In genomic region chr9:75170898-75171360, GRCh38 we compare ENCODE assay signal across 16 cellular contexts.
A peak's percentile ranks its signal among the peaks of the same experiment; 100 is the strongest.
DNase-seq lines count a peak whose midpoint lies in the region; ATAC-seq and TF ChIP-seq lines count a peak whose summit lies in the region.
"Had no signal": no experiment of that assay in that cellular context is flagged by ENCODE, and none has a peak within 500 bp of the region (broad histone marks: within the 10 kb centered on the region; RNA-seq: fewer than 3 reads in every experiment).

No MANE protein-coding gene starts in this region.

- H2AFZ ChIP-seq in MM.1S (ENCODE audit: low read length) = no peak overlapping the region

- no peaks in the 10 kb centered on the region for H4K20me1 ChIP-seq in MM.1S (ENCODE audit: insufficient read depth, low read length)

- TF ChIP-seq CTCF in MM.1S (IDR thresholded peaks at IDR 0.05; ENCODE audit: low read length) (no peak), stomach (IDR thresholded peaks at IDR 0.05) (no peak)

- intact Hi-C loops in stomach (cut with DNase I; ENCODE audit: low total_unique reads) = no loop called here

- H3K27me3 ChIP-seq in MM.1S (replicated peaks; ENCODE audit: insufficient read depth, low read length) = no peaks in the 10 kb centered on the region
- no peaks in the 10 kb centered on the region for H3K27me3 ChIP-seq in adipocyte (replicated peaks; ENCODE audit: control insufficient read depth, insufficient read depth, low read length)
- H3K27me3 ChIP-seq in stomach = no peaks in the 10 kb centered on the region

- TF ChIP-seq POLR2A in stomach (IDR thresholded peaks at IDR 0.05) = no peak

- peaks cover 25% of the 10 kb centered on the region for H3F3A ChIP-seq in MM.1S (ENCODE audit: insufficient read depth, low read length)

- no peaks in the 10 kb centered on the region for H3K36me3 ChIP-seq in MM.1S (replicated peaks; ENCODE audit: insufficient read depth, low read length)
- H3K36me3 ChIP-seq in adipocyte (ENCODE audit: control insufficient read depth, insufficient read depth, low read length, severe bottlenecking) = peaks cover 43% of the 10 kb centered on the region
- peaks cover 0 to 36% (median 25%) of the 10 kb centered on the region in 4 donors for H3K36me3 ChIP-seq in stomach

- peak; percentile 83 for DNase-seq in ELF-1 (ENCODE audit: low read depth, low spot score)
- peak; percentile 82 for DNase-seq in MM.1S
- peak; percentile 7 for DNase-seq in adipocyte (ENCODE audit: low read depth)
- DNase-seq in iris pigment epithelial cell (ENCODE audit: low read depth) = peak; percentile 90
- DNase-seq in stomach = no peak
- DNase-seq: DMS 273 treated with DMSO at 0.1 percent for 48 hours, left ventricle myocardium superior, NCI-H1048, NCI-H2081 treated with DMSO at 0.1 percent for 48 hours, NCI-H69 had no signal

- ATAC-seq in HG03354 (IDR thresholded peaks at IDR 0.05; ENCODE audit: poor library complexity, severe bottlenecking, unreplicated experiment) (no peak), GM21423 (IDR thresholded peaks at IDR 0.05; ENCODE audit: unreplicated experiment) (no peak), HG03457 (IDR thresholded peaks at IDR 0.05; ENCODE audit: unreplicated experiment) (no peak)
- ATAC-seq: HCT116; left ventricle myocardium superior; stimulated activated effector memory CD8-positive, alpha-beta T cell treated with anti-CD3 and anti-CD28 coated beads, Interleukin-12 subunit alpha, Interleukin-12 subunit beta, amount 100 ng/mL, for 72 hours; WTC11 had no signal

- no peak overlapping the region for H3K4me3 ChIP-seq in MM.1S (ENCODE audit: low read length)
- H3K4me3 ChIP-seq in adipocyte (ENCODE audit: low read length) = no peak overlapping the region
- no peak overlapping the region for H3K4me3 ChIP-seq in stomach

- TF ChIP-seq EP300 in stomach (IDR thresholded peaks at IDR 0.05) = no peak

- H3K27ac ChIP-seq in MM.1S (ENCODE audit: low read length) = peak overlapping the region; percentile 37; the same call in 1 of the 2 replicates
- no peak overlapping the region for H3K27ac ChIP-seq in stomach

- 90 to 100% (median 91%) methylated on average over 2 of the region's 2 CpGs for WGBS in stomach, 5 donors

- peak overlapping the region; percentile 4; the same call in 1 of the 2 replicates for H3K4me2 ChIP-seq in MM.1S (ENCODE audit: low read depth, low read length)

- no peaks in the 10 kb centered on the region for H3K79me2 ChIP-seq in MM.1S (ENCODE audit: low read length)

- no peak overlapping the region for H3K9ac ChIP-seq in MM.1S (ENCODE audit: low read length)
- H3K9ac ChIP-seq in adipocyte (ENCODE audit: low read length) = no peak overlapping the region

- H3K4me1 ChIP-seq in MM.1S (ENCODE audit: low read length) = peaks cover 52% of the 10 kb centered on the region
- H3K4me1 ChIP-seq in adipocyte (ENCODE audit: control insufficient read depth, insufficient read depth, low read length) = peaks cover 13% of the 10 kb centered on the region
- no peaks in the 10 kb centered on the region for H3K4me1 ChIP-seq in stomach

- H3K9me3 ChIP-seq in MM.1S (replicated peaks; ENCODE audit: insufficient read depth, low read length) (no peaks in the 10 kb centered on the region), adipocyte (ENCODE audit: control insufficient read depth, low read length) (peaks cover 11% of the 10 kb centered on the region), stomach (peaks cover 0 to 8% (median 0%) of the 10 kb centered on the region in 4 donors)

- H3K9me2 ChIP-seq in MM.1S (replicated peaks; ENCODE audit: insufficient read depth, low read length) = no peaks in the 10 kb centered on the region
